8 cellular contexts compared by ENCODE assay signal in genomic region chrX:40168183-40169015, GRCh38.
A peak's percentile ranks its signal among the peaks of the same experiment; 100 is the strongest.
DNase-seq lines count a peak whose midpoint lies in the region; ATAC-seq and TF ChIP-seq lines count a peak whose summit lies in the region.

No MANE protein-coding gene starts in this region.

- ATAC-seq in GM21515 (IDR thresholded peaks at IDR 0.05; ENCODE audit: unreplicated experiment) (no peak), HG03108 (IDR thresholded peaks at IDR 0.05; ENCODE audit: unreplicated experiment) (no peak)

- TF ChIP-seq EP300 in ovary (IDR thresholded peaks at IDR 0.05) = no peak

- H3K9me3 ChIP-seq in Caco-2 (no peaks in the 10 kb centered on the region), endocrine pancreas (ENCODE audit: control insufficient read depth, low read length) (no peaks in the 10 kb centered on the region), ovary (no peaks in the 10 kb centered on the region)

- H3K27me3 Mint-ChIP-seq in Caco-2 (ENCODE audit: insufficient read depth, unreplicated experiment) = no peaks in the 10 kb centered on the region

- intact Hi-C loops in Caco-2 (cut with micrococcal nuclease; ENCODE audit: unreplicated experiment) (loop anchor here (5.0 kb wide), 2 partner anchors 166 to 361 kb away; no protein-coding TSS in a partner anchor), ovary (cut with DNase I) (loop anchor here in 3 of 4 donors (5.0 to 10.0 kb wide), 4 partner anchors 66 to 354 kb away; partner anchors contain the start of gene BCOR (in 1 of the 3))

- 14 to 22% (median 21%) methylated on average over 55 to 60 of the region's 60 CpGs for WGBS in ovary, 3 donors

- peak overlapping the region; percentile 62 to 89 for H3K27ac ChIP-seq in ovary

- H3K36me3 ChIP-seq in Caco-2 (ENCODE audit: control insufficient read depth, insufficient read depth, low read length) (no peaks in the 10 kb centered on the region; the same call in 1 of the 2 replicates), endocrine pancreas (ENCODE audit: control insufficient read depth, insufficient read depth, low read length) (no peaks in the 10 kb centered on the region), ovary (no peaks in the 10 kb centered on the region)

- BruUV-seq in Caco-2 (replicated peaks; lab: Mats Ljungman, UMichigan) = no TSS peak

- TF ChIP-seq CTCF in Caco-2 (IDR thresholded peaks at IDR 0.05; ENCODE audit: insufficient read depth in 1 of 2, low read depth in 1 of 2, low read length in 1 of 2, severe bottlenecking in 1 of 2, unreplicated experiment in 1 of 2) (no peak), ovary (IDR thresholded peaks at IDR 0.05) (no peak)

- no peak overlapping the region for H3K27ac Mint-ChIP-seq in Caco-2 (ENCODE audit: unreplicated experiment)

- H3K9ac ChIP-seq in endocrine pancreas (ENCODE audit: control insufficient read depth, insufficient read depth, low read length) = peak overlapping the region; percentile 41

- POLR2A ChIA-PET in Caco-2 (lab: Charles Lee) = no interaction called here

- peak overlapping the region; percentile 42 for H3K4me3 Mint-ChIP-seq in Caco-2 (ENCODE audit: unreplicated experiment)

- no peak for TF ChIP-seq POLR2A in ovary (IDR thresholded peaks at IDR 0.05)

- H3K36me3 Mint-ChIP-seq in Caco-2 (ENCODE audit: insufficient read depth, unreplicated experiment) = peaks cover 4% of the 10 kb centered on the region

- no peaks in the 10 kb centered on the region for H3K4me1 Mint-ChIP-seq in Caco-2 (ENCODE audit: low read depth, unreplicated experiment)

- H3K4me3 ChIP-seq in Caco-2 (ENCODE audit: low read depth, low read length) (no peak overlapping the region), endocrine pancreas (ENCODE audit: control insufficient read depth, insufficient read depth, low read length) (no peak overlapping the region), ovary (peak overlapping the region; percentile 31)

- CTCF ChIA-PET in Caco-2 (lab: Charles Lee) = interaction anchor here (1.0 kb wide), 1 partner anchor 12 kb away, joined by 3 read pairs; no protein-coding TSS in a partner anchor

- peaks cover 9% of the 10 kb centered on the region for H3K4me1 ChIP-seq in Caco-2
- H3K4me1 ChIP-seq in endocrine pancreas (ENCODE audit: control insufficient read depth, insufficient read depth, low read length) = peaks cover 3% of the 10 kb centered on the region
- peaks cover 2% of the 10 kb centered on the region for H3K4me1 ChIP-seq in ovary (ENCODE audit: insufficient read depth)

- H3K9me3 Mint-ChIP-seq in Caco-2 (ENCODE audit: unreplicated experiment) = no peaks in the 10 kb centered on the region

- H3K27me3 ChIP-seq in Caco-2 (replicated peaks; ENCODE audit: control insufficient read depth, insufficient read depth, low read length) = no peaks in the 10 kb centered on the region
- no peaks in the 10 kb centered on the region for H3K27me3 ChIP-seq in endocrine pancreas (ENCODE audit: control insufficient read depth, insufficient read depth, low read length)
- H3K27me3 ChIP-seq in ovary = no peaks in the 10 kb centered on the region

- DNase-seq in Caco-2 (no peak), NCI-H1417 treated with DMSO at 0.1 percent for 48 hours (lab: John Stamatoyannopoulos, UW) (peak; percentile 79), ovary (peak in 3 of 5 donors; percentile 20 to 42 (median 41)), NCI-H524 (lab: John Stamatoyannopoulos, UW) (no peak)
- no peak for DNase-seq in stimulated activated CD4-positive, alpha-beta T cell treated with anti-CD3 and anti-CD28 coated beads, Interleukin-1b, Interleukin-23, amount 100 ng/mL, for 48 hours

Comparison
In these comparisons a context has a peak if more than half of its experiments do, and no peak if none do; other contexts are left out.
1. DNase-seq: peak in NCI-H1417 treated with DMSO at 0.1 percent for 48 hours (single experiment) and ovary (3 of 5); none in Caco-2 (0 of 2), stimulated activated CD4-positive, alpha-beta T cell treated with anti-CD3 and anti-CD28 coated beads, Interleukin-1b, Interleukin-23, amount 100 ng/mL, for 48 hours (single experiment) and NCI-H524 (0 of 2).